In the genomic region with DNA sequence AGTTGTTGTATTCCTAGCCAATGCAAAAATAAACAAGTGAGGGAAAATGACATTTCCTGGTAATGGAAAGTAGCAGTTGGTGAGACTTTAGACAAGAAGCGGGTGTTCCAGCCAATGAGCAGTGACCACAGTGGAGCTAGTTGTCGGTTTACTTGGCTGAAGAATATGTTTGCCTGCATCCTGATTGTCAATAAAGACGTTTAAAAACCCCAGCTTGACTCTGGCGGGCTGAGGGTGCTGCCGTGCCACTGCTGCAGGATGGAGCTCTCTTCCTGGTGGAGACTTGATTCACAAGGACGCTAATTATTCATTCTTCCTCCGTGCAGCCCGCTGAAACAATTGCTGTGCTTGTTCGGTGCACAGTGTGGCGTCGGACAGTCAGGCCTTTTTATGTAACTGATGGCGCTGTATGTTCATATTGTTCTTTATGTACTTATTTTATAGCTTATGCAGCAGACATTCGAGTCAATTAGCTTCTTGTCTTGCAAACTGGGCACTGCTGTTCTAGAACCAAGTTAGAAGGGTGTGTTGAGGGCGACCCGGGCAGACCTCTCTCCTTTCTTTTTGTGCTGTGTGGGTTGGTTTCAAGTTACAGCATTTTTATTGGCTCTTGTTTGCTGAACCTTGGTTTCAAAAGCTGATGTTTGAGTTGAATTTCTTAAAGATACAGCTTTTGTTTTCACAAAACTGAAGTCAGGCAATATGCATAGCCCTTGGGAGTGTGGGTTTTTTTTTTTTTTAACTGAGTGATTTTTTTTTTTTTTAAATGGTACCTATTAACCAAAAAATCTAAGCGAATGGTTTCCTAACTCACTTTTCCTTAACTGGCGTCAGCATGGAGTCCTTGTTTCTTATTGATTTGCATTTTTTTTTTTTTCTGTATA, we compare ENCODE assay signal across 1 cellular context.
TF ChIP-seq lines count a peak whose summit lies in the region.

No MANE protein-coding gene starts in this region.

TF ChIP-seq in HepG2, 621 proteins besides CTCF, POLR2A, EP300 and RAD21 (continued from another document and continues in another):
- TF ChIP-seq, protein P1, sequence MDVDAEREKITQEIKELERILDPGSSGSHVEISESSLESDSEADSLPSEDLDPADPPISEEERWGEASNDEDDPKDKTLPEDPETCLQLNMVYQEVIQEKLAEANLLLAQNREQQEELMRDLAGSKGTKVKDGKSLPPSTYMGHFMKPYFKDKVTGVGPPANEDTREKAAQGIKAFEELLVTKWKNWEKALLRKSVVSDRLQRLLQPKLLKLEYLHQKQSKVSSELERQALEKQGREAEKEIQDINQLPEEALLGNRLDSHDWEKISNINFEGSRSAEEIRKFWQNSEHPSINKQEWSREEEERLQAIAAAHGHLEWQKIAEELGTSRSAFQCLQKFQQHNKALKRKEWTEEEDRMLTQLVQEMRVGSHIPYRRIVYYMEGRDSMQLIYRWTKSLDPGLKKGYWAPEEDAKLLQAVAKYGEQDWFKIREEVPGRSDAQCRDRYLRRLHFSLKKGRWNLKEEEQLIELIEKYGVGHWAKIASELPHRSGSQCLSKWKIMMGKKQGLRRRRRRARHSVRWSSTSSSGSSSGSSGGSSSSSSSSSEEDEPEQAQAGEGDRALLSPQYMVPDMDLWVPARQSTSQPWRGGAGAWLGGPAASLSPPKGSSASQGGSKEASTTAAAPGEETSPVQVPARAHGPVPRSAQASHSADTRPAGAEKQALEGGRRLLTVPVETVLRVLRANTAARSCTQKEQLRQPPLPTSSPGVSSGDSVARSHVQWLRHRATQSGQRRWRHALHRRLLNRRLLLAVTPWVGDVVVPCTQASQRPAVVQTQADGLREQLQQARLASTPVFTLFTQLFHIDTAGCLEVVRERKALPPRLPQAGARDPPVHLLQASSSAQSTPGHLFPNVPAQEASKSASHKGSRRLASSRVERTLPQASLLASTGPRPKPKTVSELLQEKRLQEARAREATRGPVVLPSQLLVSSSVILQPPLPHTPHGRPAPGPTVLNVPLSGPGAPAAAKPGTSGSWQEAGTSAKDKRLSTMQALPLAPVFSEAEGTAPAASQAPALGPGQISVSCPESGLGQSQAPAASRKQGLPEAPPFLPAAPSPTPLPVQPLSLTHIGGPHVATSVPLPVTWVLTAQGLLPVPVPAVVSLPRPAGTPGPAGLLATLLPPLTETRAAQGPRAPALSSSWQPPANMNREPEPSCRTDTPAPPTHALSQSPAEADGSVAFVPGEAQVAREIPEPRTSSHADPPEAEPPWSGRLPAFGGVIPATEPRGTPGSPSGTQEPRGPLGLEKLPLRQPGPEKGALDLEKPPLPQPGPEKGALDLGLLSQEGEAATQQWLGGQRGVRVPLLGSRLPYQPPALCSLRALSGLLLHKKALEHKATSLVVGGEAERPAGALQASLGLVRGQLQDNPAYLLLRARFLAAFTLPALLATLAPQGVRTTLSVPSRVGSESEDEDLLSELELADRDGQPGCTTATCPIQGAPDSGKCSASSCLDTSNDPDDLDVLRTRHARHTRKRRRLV (CRISPR knock-in tag; IDR thresholded peaks at IDR 0.05): no peak
- TF ChIP-seq POGZ (CRISPR knock-in tag; IDR thresholded peaks at IDR 0.05) (peak; percentile 68), FOXK2 (IDR thresholded peaks at IDR 0.05) (no peak), RFXANK (CRISPR knock-in tag; IDR thresholded peaks at IDR 0.05) (no peak), ZNF782 (CRISPR knock-in tag; IDR thresholded peaks at IDR 0.05; ENCODE audit: borderline replicate concordance) (no peak), PHF20 (CRISPR knock-in tag; IDR thresholded peaks at IDR 0.05) (no peak), ZNF556 (CRISPR knock-in tag; IDR thresholded peaks at IDR 0.05; ENCODE audit: borderline replicate concordance) (no peak), GPN1 (CRISPR knock-in tag; IDR thresholded peaks at IDR 0.05; ENCODE audit: borderline replicate concordance) (no peak), ZSCAN25 (CRISPR knock-in tag; IDR thresholded peaks at IDR 0.05) (0 out of 2 replicates have a peak, but pooled peaks have one; percentile 33), BORCS8-MEF2B (CRISPR knock-in tag; IDR thresholded peaks at IDR 0.05) (no peak), FOXA3 (CRISPR knock-in tag; IDR thresholded peaks at IDR 0.05) (no peak; the same call in 1 of the 2 replicates), NFIC (IDR thresholded peaks at IDR 0.05; ENCODE audit: low read length) (peak; percentile 55; the same call in 1 of the 2 replicates), TBL1XR1 (IDR thresholded peaks at IDR 0.05; ENCODE audit: borderline replicate concordance, low read length, partially characterized antibody) (no peak), ZNF572 (CRISPR knock-in tag; IDR thresholded peaks at IDR 0.05) (no peak), ERF (CRISPR knock-in tag; IDR thresholded peaks at IDR 0.05) (no peak), NRL (CRISPR knock-in tag; IDR thresholded peaks at IDR 0.05; ENCODE audit: borderline replicate concordance) (no peak), NFKB2 (CRISPR knock-in tag; IDR thresholded peaks at IDR 0.05; ENCODE audit: borderline replicate concordance) (no peak), ZFP1 (CRISPR knock-in tag; IDR thresholded peaks at IDR 0.05) (no peak), ATF1 (CRISPR knock-in tag; IDR thresholded peaks at IDR 0.05) (no peak), ETV6 (CRISPR knock-in tag; conservative IDR thresholded peaks at IDR 0.05) (no peak), RNF2 (conservative IDR thresholded peaks at IDR 0.05; ENCODE audit: low read depth) (no peak), KDM2A (CRISPR knock-in tag; IDR thresholded peaks at IDR 0.05; ENCODE audit: borderline replicate concordance, low read depth) (no peak; the same call in 1 of the 2 replicates), HHEX (CRISPR knock-in tag; IDR thresholded peaks at IDR 0.05) (no peak)
- TF ChIP-seq, protein P2, sequence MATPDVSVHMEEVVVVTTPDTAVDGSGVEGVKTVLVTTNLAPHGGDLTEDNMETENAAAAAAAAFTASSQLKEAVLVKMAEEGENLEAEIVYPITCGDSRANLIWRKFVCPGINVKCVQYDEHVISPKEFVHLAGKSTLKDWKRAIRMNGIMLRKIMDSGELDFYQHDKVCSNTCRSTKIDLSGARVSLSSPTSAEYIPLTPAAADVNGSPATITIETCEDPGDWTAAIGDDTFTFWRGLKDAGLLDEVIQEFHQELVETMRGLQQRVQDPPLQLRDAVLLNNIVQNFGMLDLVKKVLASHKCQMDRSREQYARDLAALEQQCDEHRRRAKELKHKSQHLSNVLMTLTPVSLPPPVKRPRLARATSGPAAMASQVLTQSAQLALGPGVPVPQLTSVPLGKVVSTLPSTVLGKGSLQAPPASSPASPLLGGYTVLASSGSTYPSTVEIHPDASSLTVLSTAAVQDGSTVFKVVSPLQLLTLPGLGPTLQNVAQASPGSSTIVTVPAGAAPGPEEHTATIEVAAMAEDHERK (CRISPR knock-in tag; IDR thresholded peaks at IDR 0.05; ENCODE audit: low read depth): no peak
- TF ChIP-seq, protein P3, sequence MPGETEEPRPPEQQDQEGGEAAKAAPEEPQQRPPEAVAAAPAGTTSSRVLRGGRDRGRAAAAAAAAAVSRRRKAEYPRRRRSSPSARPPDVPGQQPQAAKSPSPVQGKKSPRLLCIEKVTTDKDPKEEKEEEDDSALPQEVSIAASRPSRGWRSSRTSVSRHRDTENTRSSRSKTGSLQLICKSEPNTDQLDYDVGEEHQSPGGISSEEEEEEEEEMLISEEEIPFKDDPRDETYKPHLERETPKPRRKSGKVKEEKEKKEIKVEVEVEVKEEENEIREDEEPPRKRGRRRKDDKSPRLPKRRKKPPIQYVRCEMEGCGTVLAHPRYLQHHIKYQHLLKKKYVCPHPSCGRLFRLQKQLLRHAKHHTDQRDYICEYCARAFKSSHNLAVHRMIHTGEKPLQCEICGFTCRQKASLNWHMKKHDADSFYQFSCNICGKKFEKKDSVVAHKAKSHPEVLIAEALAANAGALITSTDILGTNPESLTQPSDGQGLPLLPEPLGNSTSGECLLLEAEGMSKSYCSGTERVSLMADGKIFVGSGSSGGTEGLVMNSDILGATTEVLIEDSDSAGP (CRISPR knock-in tag; IDR thresholded peaks at IDR 0.05; ENCODE audit: borderline replicate concordance): peak; percentile 80
- TF ChIP-seq, protein P4, sequence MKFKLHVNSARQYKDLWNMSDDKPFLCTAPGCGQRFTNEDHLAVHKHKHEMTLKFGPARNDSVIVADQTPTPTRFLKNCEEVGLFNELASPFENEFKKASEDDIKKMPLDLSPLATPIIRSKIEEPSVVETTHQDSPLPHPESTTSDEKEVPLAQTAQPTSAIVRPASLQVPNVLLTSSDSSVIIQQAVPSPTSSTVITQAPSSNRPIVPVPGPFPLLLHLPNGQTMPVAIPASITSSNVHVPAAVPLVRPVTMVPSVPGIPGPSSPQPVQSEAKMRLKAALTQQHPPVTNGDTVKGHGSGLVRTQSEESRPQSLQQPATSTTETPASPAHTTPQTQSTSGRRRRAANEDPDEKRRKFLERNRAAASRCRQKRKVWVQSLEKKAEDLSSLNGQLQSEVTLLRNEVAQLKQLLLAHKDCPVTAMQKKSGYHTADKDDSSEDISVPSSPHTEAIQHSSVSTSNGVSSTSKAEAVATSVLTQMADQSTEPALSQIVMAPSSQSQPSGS (CRISPR knock-in tag; IDR thresholded peaks at IDR 0.05): 0 out of 2 replicates have a peak, but pooled peaks have one; percentile 33
- TF ChIP-seq, protein P5, sequence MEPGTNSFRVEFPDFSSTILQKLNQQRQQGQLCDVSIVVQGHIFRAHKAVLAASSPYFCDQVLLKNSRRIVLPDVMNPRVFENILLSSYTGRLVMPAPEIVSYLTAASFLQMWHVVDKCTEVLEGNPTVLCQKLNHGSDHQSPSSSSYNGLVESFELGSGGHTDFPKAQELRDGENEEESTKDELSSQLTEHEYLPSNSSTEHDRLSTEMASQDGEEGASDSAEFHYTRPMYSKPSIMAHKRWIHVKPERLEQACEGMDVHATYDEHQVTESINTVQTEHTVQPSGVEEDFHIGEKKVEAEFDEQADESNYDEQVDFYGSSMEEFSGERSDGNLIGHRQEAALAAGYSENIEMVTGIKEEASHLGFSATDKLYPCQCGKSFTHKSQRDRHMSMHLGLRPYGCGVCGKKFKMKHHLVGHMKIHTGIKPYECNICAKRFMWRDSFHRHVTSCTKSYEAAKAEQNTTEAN (CRISPR knock-in tag; conservative IDR thresholded peaks at IDR 0.05): 0 out of 2 replicates have a peak, but pooled peaks have one; percentile 11
- TF ChIP-seq, protein P6, sequence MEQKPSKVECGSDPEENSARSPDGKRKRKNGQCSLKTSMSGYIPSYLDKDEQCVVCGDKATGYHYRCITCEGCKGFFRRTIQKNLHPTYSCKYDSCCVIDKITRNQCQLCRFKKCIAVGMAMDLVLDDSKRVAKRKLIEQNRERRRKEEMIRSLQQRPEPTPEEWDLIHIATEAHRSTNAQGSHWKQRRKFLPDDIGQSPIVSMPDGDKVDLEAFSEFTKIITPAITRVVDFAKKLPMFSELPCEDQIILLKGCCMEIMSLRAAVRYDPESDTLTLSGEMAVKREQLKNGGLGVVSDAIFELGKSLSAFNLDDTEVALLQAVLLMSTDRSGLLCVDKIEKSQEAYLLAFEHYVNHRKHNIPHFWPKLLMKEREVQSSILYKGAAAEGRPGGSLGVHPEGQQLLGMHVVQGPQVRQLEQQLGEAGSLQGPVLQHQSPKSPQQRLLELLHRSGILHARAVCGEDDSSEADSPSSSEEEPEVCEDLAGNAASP (CRISPR knock-in tag; IDR thresholded peaks at IDR 0.05; ENCODE audit: borderline replicate concordance): peak; percentile 19; the same call in 1 of the 2 replicates
- TF ChIP-seq, protein P7, sequence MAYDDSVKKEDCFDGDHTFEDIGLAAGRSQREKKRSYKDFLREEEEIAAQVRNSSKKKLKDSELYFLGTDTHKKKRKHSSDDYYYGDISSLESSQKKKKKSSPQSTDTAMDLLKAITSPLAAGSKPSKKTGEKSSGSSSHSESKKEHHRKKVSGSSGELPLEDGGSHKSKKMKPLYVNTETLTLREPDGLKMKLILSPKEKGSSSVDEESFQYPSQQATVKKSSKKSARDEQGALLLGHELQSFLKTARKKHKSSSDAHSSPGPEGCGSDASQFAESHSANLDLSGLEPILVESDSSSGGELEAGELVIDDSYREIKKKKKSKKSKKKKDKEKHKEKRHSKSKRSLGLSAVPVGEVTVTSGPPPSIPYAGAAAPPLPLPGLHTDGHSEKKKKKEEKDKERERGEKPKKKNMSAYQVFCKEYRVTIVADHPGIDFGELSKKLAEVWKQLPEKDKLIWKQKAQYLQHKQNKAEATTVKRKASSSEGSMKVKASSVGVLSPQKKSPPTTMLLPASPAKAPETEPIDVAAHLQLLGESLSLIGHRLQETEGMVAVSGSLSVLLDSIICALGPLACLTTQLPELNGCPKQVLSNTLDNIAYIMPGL (CRISPR knock-in tag; IDR thresholded peaks at IDR 0.05; ENCODE audit: borderline replicate concordance in 1 of 2, low read depth in 1 of 2): 0 out of 4 replicates have a peak, but pooled peaks of 1 of the 2 experiments have one; percentile 27
- TF ChIP-seq, protein P8, sequence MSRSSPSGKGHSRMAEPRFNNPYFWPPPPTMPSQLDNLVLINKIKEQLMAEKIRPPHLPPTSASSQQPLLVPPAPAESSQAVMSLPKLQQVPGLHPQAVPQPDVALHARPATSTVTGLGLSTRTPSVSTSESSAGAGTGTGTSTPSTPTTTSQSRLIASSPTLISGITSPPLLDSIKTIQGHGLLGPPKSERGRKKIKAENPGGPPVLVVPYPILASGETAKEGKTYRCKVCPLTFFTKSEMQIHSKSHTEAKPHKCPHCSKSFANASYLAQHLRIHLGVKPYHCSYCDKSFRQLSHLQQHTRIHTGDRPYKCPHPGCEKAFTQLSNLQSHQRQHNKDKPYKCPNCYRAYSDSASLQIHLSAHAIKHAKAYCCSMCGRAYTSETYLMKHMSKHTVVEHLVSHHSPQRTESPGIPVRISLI (CRISPR knock-in tag; IDR thresholded peaks at IDR 0.05; ENCODE audit: borderline replicate concordance): peak; percentile 49; the same call in 1 of the 2 replicates
- TF ChIP-seq, protein P9, sequence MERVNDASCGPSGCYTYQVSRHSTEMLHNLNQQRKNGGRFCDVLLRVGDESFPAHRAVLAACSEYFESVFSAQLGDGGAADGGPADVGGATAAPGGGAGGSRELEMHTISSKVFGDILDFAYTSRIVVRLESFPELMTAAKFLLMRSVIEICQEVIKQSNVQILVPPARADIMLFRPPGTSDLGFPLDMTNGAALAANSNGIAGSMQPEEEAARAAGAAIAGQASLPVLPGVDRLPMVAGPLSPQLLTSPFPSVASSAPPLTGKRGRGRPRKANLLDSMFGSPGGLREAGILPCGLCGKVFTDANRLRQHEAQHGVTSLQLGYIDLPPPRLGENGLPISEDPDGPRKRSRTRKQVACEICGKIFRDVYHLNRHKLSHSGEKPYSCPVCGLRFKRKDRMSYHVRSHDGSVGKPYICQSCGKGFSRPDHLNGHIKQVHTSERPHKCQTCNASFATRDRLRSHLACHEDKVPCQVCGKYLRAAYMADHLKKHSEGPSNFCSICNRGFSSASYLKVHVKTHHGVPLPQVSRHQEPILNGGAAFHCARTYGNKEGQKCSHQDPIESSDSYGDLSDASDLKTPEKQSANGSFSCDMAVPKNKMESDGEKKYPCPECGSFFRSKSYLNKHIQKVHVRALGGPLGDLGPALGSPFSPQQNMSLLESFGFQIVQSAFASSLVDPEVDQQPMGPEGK (CRISPR knock-in tag; IDR thresholded peaks at IDR 0.05): no peak
